ENCODE assay signal across 7 cellular contexts in the genomic region with DNA sequence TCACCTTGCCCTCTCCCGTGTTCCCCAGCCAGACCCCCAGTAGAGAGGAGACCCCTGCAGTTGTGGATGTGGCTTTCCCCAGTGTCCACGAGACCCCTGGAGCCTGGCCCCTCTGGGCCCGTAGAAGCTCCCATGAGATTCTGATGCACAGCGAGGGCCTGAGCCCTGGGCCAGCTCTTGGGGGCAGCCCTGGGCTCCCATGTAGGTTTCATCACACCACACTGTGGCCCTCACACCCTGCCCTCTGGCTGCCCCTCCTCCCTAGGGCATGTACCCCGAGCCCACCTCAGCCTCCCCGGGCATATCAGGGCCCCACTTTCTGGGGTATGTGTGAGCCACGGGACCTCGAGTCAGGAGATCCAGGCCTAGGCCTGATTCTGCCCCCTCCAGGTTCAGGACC.
"Had no signal": no experiment of that assay in that cellular context is flagged by ENCODE, and none has a peak within 500 bp of the region (broad histone marks: within the 10 kb centered on the region; RNA-seq: fewer than 3 reads in every experiment).

No MANE protein-coding gene starts in this region.

- H3K4me3 ChIP-seq: GM12878 had no signal

- DNase-seq: GF-D8 had no signal

- ATAC-seq: GM12878 had no signal

- FAIRE-seq: G401.6, GM12878, GM12891, GM12892, GM18507, GM19239 had no signal
